ENCODE assay signal across 25 cellular contexts in the genomic region with DNA sequence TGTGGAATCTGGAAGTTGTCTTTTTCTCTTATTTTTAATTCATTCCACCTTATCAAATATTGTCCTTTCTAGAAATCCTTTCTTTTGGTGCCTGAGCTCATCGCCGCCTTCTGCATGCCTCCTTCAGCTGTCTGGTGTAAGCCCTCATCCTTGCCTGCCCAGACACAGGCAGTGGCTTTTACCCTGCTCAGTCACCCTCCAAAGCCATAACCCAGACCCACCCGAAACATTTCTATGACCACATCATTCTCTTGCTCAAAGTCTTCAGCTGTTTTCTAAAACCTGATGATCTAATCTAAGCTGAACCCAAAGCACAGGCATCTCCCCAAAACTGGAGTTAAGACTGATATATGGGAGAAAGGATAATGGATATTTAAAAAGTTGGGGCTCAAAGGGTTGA.
"Had no signal": no experiment of that assay in that cellular context is flagged by ENCODE, and none has a peak within 500 bp of the region (broad histone marks: within the 10 kb centered on the region; RNA-seq: fewer than 3 reads in every experiment).

No MANE protein-coding gene starts in this region.

- H3K27ac ChIP-seq: breast epithelium, esophagus muscularis mucosa, pancreas, psoas muscle, testis had no signal

- FAIRE-seq: keratinocyte, pancreas, urothelium cell line had no signal

- H3K36me3 ChIP-seq: breast epithelium, esophagus muscularis mucosa, pancreas had no signal

- H3K9me3 ChIP-seq: breast epithelium, esophagus muscularis mucosa, pancreas, psoas muscle, testis had no signal

- H3K4me1 ChIP-seq: breast epithelium, esophagus muscularis mucosa, pancreas, psoas muscle, testis had no signal

- ATAC-seq: pancreas; psoas muscle; SK-N-SH treated with all-trans-retinoic acid at 6 μM for 48 hours; stimulated activated naive CD8-positive, alpha-beta T cell treated with anti-CD3 and anti-CD28 coated beads, Interleukin-15, Interleukin-2, amounts not matched to agents 100 U/mL and 50 U/mL, for 24 hours; T-helper 17 cell had no signal

- H3K27me3 ChIP-seq: breast epithelium, esophagus muscularis mucosa, pancreas, testis had no signal

- DNase-seq: activated CD4-positive, alpha-beta memory T cell treated with anti-CD3 and anti-CD28 coated beads, Interleukin-2, amount 10 ng/mL, durations not matched to agents 7 days and 5 days; activated CD4-positive, alpha-beta T cell treated with anti-CD3 and anti-CD28 coated beads for 1 hour; activated CD4-positive, alpha-beta T cell treated with anti-CD3 and anti-CD28 coated beads, Interleukin-2, amount 10 ng/mL, durations not matched to agents 7 days and 5 days; activated CD8-positive, alpha-beta memory T cell treated with anti-CD3 and anti-CD28 coated beads, Interleukin-2, amount 50 U/mL, for 48 hours; activated gamma-delta T cell; activated naive CD4-positive, alpha-beta T cell treated with anti-CD3 and anti-CD28 coated beads, Interleukin-2, amount 50 U/mL, for 16 hours; activated T-cell treated with anti-CD3 and anti-CD28 coated beads, Interleukin-2, amount 50 U/mL, for 24 hours; amygdala; endodermal cell; foreskin melanocyte; left cardiac atrium; pancreas; psoas muscle; stimulated activated CD4-positive, alpha-beta T cell treated with anti-CD3 and anti-CD28 coated beads, Interleukin-12 subunit alpha, Interleukin-12 subunit beta, amount 100 ng/mL, for 4 hours; stimulated activated CD4-positive, alpha-beta T cell treated with anti-CD3 and anti-CD28 coated beads, Interleukin-4, amount 100 ng/mL, for 1 hour; stimulated activated naive CD8-positive, alpha-beta T cell treated with anti-CD3 and anti-CD28 coated beads, Interleukin-15, Interleukin-2, amounts not matched to agents 100 U/mL and 50 U/mL, for 24 hours; T-helper 17 cell; T1000; testis; trophoblast cell had no signal

- H3K4me3 ChIP-seq: breast epithelium, esophagus muscularis mucosa, pancreas, psoas muscle, testis had no signal
